Comparison of ENCODE assay signal across 24 cellular contexts in genomic region chrX:94908171-94908570, GRCh38.
"Had no signal": no experiment of that assay in that cellular context is flagged by ENCODE, and none has a peak within 500 bp of the region (broad histone marks: within the 10 kb centered on the region; RNA-seq: fewer than 3 reads in every experiment).

No MANE protein-coding gene starts in this region.

- H3K9me3 ChIP-seq: esophagus muscularis mucosa, left lung, neutrophil, ovary, psoas muscle, tibial artery had no signal

- H3K27ac Mint-ChIP-seq: activated CD4-positive, alpha-beta T cell treated with anti-CD3 and anti-CD28 coated beads for 36 hours; activated naive CD4-positive, alpha-beta T cell treated with anti-CD3 and anti-CD28 coated beads for 36 hours; activated naive CD8-positive, alpha-beta T cell treated with anti-CD3 and anti-CD28 coated beads, Interleukin-2, amount 10 ng/mL, durations not matched to agents 7 days and 5 days; activated T-helper 2 cell treated with anti-CD3 and anti-CD28 coated beads, Interferon-gamma antibody, Interleukin-2, Interleukin-4, amounts not matched to agents 10 μg/mL and 5 μg/mL and 100 μg/mL, durations not matched to agents 14 hours and 24 hours and 36 hours; natural killer cell; stimulated activated naive CD8-positive, alpha-beta T cell treated with anti-CD3 and anti-CD28 coated beads, Interleukin-15, amount 100 ng/mL, for 72 hours; T-helper 1 cell treated with Interleukin-12 subunit alpha and Interleukin-12 subunit beta and Interleukin-4 antibody, amounts not matched to agents 30 μg/mL and 1 μg/mL, for 36 hours; WTC11 had no signal

- H3K4me3 Mint-ChIP-seq: activated CD4-positive, alpha-beta T cell treated with anti-CD3 and anti-CD28 coated beads for 36 hours; activated naive CD4-positive, alpha-beta T cell treated with anti-CD3 and anti-CD28 coated beads for 36 hours; activated naive CD8-positive, alpha-beta T cell treated with anti-CD3 and anti-CD28 coated beads, Interleukin-2, amount 10 ng/mL, durations not matched to agents 7 days and 5 days; activated T-cell treated with anti-CD3 and anti-CD28 coated beads, Interleukin-2, amount 50 U/mL, for 4 hours; natural killer cell; stimulated activated naive CD8-positive, alpha-beta T cell treated with anti-CD3 and anti-CD28 coated beads, Interleukin-15, amount 100 ng/mL, for 72 hours; T-helper 1 cell treated with Interleukin-12 subunit alpha and Interleukin-12 subunit beta and Interleukin-4 antibody, amounts not matched to agents 30 μg/mL and 1 μg/mL, for 36 hours; WTC11 had no signal

- H3K27me3 Mint-ChIP-seq: activated CD4-positive, alpha-beta T cell treated with anti-CD3 and anti-CD28 coated beads for 36 hours; activated naive CD8-positive, alpha-beta T cell treated with anti-CD3 and anti-CD28 coated beads, Interleukin-2, amount 10 ng/mL, durations not matched to agents 7 days and 5 days; stimulated activated naive CD8-positive, alpha-beta T cell treated with anti-CD3 and anti-CD28 coated beads, Interleukin-15, amount 100 ng/mL, for 72 hours had no signal

- DNase-seq: activated CD4-positive, alpha-beta T cell treated with anti-CD3 and anti-CD28 coated beads for 36 hours; activated CD4-positive, alpha-beta T cell treated with anti-CD3 and anti-CD28 coated beads, Interleukin-2, amount 50 U/mL, for 4 hours; activated CD8-positive, alpha-beta memory T cell treated with anti-CD3 and anti-CD28 coated beads for 24 hours; activated CD8-positive, alpha-beta memory T cell treated with anti-CD3 and anti-CD28 coated beads, Interleukin-2, amount 50 U/mL, for 4 hours; activated naive CD4-positive, alpha-beta T cell treated with anti-CD3 and anti-CD28 coated beads for 36 hours; activated naive CD8-positive, alpha-beta T cell treated with anti-CD3 and anti-CD28 coated beads, Interleukin-2, amount 10 ng/mL, durations not matched to agents 7 days and 5 days; activated T-cell treated with anti-CD3 and anti-CD28 coated beads, Interleukin-2, amount 50 U/mL, for 4 hours; amniotic stem cell; left lung; midbrain; natural killer cell; ovary; psoas muscle; right cardiac atrium; stimulated activated CD4-positive, alpha-beta T cell treated with anti-CD3 and anti-CD28 coated beads, Interleukin-12 subunit alpha, Interleukin-12 subunit beta, amount 100 ng/mL, for 4 hours; stimulated activated naive CD8-positive, alpha-beta T cell treated with anti-CD3 and anti-CD28 coated beads, Interleukin-15, amount 100 ng/mL, for 72 hours; T1000; tibial artery had no signal

- H3K27me3 ChIP-seq: esophagus muscularis mucosa, left lung, neutrophil, ovary, tibial artery had no signal

- ATAC-seq: activated CD4-positive, alpha-beta T cell treated with anti-CD3 and anti-CD28 coated beads for 36 hours; activated T-cell treated with anti-CD3 and anti-CD28 coated beads, Interleukin-2, amount 50 U/mL, for 4 hours; left lung; natural killer cell; psoas muscle; right cardiac atrium; stimulated activated naive CD8-positive, alpha-beta T cell treated with anti-CD3 and anti-CD28 coated beads, Interleukin-15, amount 100 ng/mL, for 72 hours; WTC11 had no signal

- H3K36me3 ChIP-seq: esophagus muscularis mucosa, left lung, neutrophil, ovary, tibial artery had no signal

- H3K4me1 Mint-ChIP-seq: activated CD4-positive, alpha-beta T cell treated with anti-CD3 and anti-CD28 coated beads for 36 hours; activated naive CD8-positive, alpha-beta T cell treated with anti-CD3 and anti-CD28 coated beads, Interleukin-2, amount 10 ng/mL, durations not matched to agents 7 days and 5 days; natural killer cell; stimulated activated naive CD8-positive, alpha-beta T cell treated with anti-CD3 and anti-CD28 coated beads, Interleukin-15, amount 100 ng/mL, for 72 hours had no signal

- H3K4me1 ChIP-seq: esophagus muscularis mucosa, left lung, psoas muscle, tibial artery had no signal

- H3K4me3 ChIP-seq: coronary artery, esophagus muscularis mucosa, left lung, ovary, psoas muscle, tibial artery had no signal

- H3K9me3 Mint-ChIP-seq: activated T-cell treated with anti-CD3 and anti-CD28 coated beads, Interleukin-2, amount 50 U/mL, for 4 hours; activated T-helper 2 cell treated with anti-CD3 and anti-CD28 coated beads, Interferon-gamma antibody, Interleukin-2, Interleukin-4, amounts not matched to agents 10 μg/mL and 5 μg/mL and 100 μg/mL, durations not matched to agents 14 hours and 24 hours and 36 hours; stimulated activated naive CD8-positive, alpha-beta T cell treated with anti-CD3 and anti-CD28 coated beads, Interleukin-15, amount 100 ng/mL, for 72 hours; WTC11 had no signal

- H3K27ac ChIP-seq: coronary artery, esophagus muscularis mucosa, left lung, neutrophil, ovary, psoas muscle, tibial artery had no signal

- H3K36me3 Mint-ChIP-seq: activated naive CD8-positive, alpha-beta T cell treated with anti-CD3 and anti-CD28 coated beads, Interleukin-2, amount 10 ng/mL, durations not matched to agents 7 days and 5 days; natural killer cell; WTC11 had no signal
